Comparison of ENCODE assay signal across 12 cellular contexts in genomic region chr5:16666140-16666860, GRCh38. TPM values are rescaled to one million over a fixed set of nuclear protein-coding genes. Genes with fewer than 3 reads are reported as not detected.
DNase-seq lines count a peak whose midpoint lies in the region; ATAC-seq, FAIRE-seq and TF ChIP-seq lines count a peak whose summit lies in the region.
"Had no signal": no experiment of that assay in that cellular context is flagged by ENCODE, and none has a peak within 500 bp of the region (broad histone marks: within the 10 kb centered on the region; RNA-seq: fewer than 3 reads in every experiment).

No MANE protein-coding gene starts in this region.

- ATAC-seq in IMR-90 (ENCODE audit: low read depth): no peak
- ATAC-seq in body of pancreas: peak; percentile 37
- no peak for ATAC-seq in GM23338

- no peak overlapping the region for H2AK9ac ChIP-seq in IMR-90 (replicated peaks; ENCODE audit: low read depth, low read length, poor library complexity)

- peaks cover 16% of the 10 kb centered on the region for H3K9me1 ChIP-seq in IMR-90 (ENCODE audit: insufficient read depth, low read length)

- H3K4ac ChIP-seq in IMR-90 (ENCODE audit: low read depth, low read length): no peak overlapping the region

- H2BK15ac ChIP-seq in IMR-90 (ENCODE audit: low read depth, low read length): no peak overlapping the region

- H3K36me3 ChIP-seq in IMR-90 (ENCODE audit: control insufficient read depth, insufficient read depth, low read length) (peaks cover 59% of the 10 kb centered on the region), body of pancreas (replicated peaks in 1 of 2; ENCODE audit: insufficient read depth in 1 of 2, low read depth in 2 of 2) (peaks cover 0 to 2% of the 10 kb centered on the region in 2 donors), kidney (ENCODE audit: control insufficient read depth in 1 of 2, insufficient read depth in 2 of 2, low read length in 2 of 2) (peaks cover 5 to 27% of the 10 kb centered on the region in 2 donors), prostate gland (no peaks in the 10 kb centered on the region), neural progenitor cell (peaks cover 11% of the 10 kb centered on the region), GM23338 (ENCODE audit: insufficient read depth) (peaks cover 57% of the 10 kb centered on the region)

- H4K20me1 ChIP-seq in IMR-90 (ENCODE audit: insufficient read depth, low read length) (peaks cover 50% of the 10 kb centered on the region), neural progenitor cell (ENCODE audit: low read depth) (peaks cover 9% of the 10 kb centered on the region), GM23338 (replicated peaks; ENCODE audit: insufficient read depth) (peaks cover 9% of the 10 kb centered on the region; the same call in 1 of the 2 replicates)

- no TSS peak for BruUV-seq in IMR-90 (replicated peaks; lab: Mats Ljungman, UMichigan)

- H3K27ac ChIP-seq in IMR-90 (ENCODE audit: insufficient read depth, low read length) (peak overlapping the region; percentile 33; the same call in 1 of the 2 replicates), body of pancreas (peak overlapping the region; percentile 28 to 83 (median 68)), kidney (ENCODE audit: low read depth in 2 of 2, low read length in 2 of 2) (peak overlapping the region; percentile 3 to 42), prostate gland (peak overlapping the region; percentile 64 to 69), neural progenitor cell (no peak overlapping the region), GM23338 (ENCODE audit: low read depth) (no peak overlapping the region)
- H3K27ac ChIP-seq: esophagus squamous epithelium had no signal

- no peaks in the 10 kb centered on the region for H3K9me3 Mint-ChIP-seq in neural progenitor cell
- peaks cover 2% of the 10 kb centered on the region; the same call in 2 of the 3 replicates for H3K9me3 Mint-ChIP-seq in GM23338

- H2BK5ac ChIP-seq in IMR-90 (ENCODE audit: low read depth, low read length, poor library complexity, severe bottlenecking): no peak overlapping the region

- H2AFZ ChIP-seq in IMR-90 (replicated peaks; ENCODE audit: low read length, poor library complexity) (no peak overlapping the region), neural progenitor cell (replicated peaks) (no peak overlapping the region), GM23338 (no peak overlapping the region)

- no peaks in the 10 kb centered on the region for H3K9me3 ChIP-seq in IMR-90 (ENCODE audit: control insufficient read depth, insufficient read depth, low read length)
- H3K9me3 ChIP-seq in body of pancreas: no peaks in the 10 kb centered on the region
- no peaks in the 10 kb centered on the region for H3K9me3 ChIP-seq in kidney (ENCODE audit: control insufficient read depth in 1 of 2, low read length in 2 of 2)
- no peaks in the 10 kb centered on the region for H3K9me3 ChIP-seq in prostate gland
- H3K9me3 ChIP-seq in neural progenitor cell (ENCODE audit: low read depth): no peaks in the 10 kb centered on the region
- H3K9me3 ChIP-seq: esophagus squamous epithelium had no signal

- no peak overlapping the region for H3K4me3 ChIP-seq in IMR-90 (ENCODE audit: insufficient read depth, low read depth, low read length)
- H3K4me3 ChIP-seq in body of pancreas: no peak overlapping the region
- H3K4me3 ChIP-seq in kidney (ENCODE audit: low read length in 2 of 2): peak overlapping the region; percentile 45 to 51
- H3K4me3 ChIP-seq in prostate gland: peak overlapping the region in 1 of 2 donors; percentile 17
- no peak overlapping the region for H3K4me3 ChIP-seq in neural progenitor cell
- no peak overlapping the region for H3K4me3 ChIP-seq in GM23338

- H2AK5ac ChIP-seq in IMR-90 (ENCODE audit: low read depth, low read length): no peak overlapping the region

- no peak overlapping the region for H4K91ac ChIP-seq in IMR-90 (ENCODE audit: insufficient read depth, low read depth, low read length)

- no peak overlapping the region for H3K18ac ChIP-seq in IMR-90 (ENCODE audit: low read depth, low read length)

- H3K4me1 Mint-ChIP-seq in neural progenitor cell (peaks cover 7% of the 10 kb centered on the region), GM23338 (no peaks in the 10 kb centered on the region)

- dilution Hi-C loops in IMR-90 (cut with HindIII; ENCODE audit: low sequenced_read_pairs, unreplicated experiment): no loop called here

- H2BK20ac ChIP-seq in IMR-90 (ENCODE audit: low read depth, low read length): no peak overlapping the region

- DNase-seq in IMR-90 (no peak), body of pancreas (peak; percentile 42 to 68 (median 54)), kidney (peak; percentile 81), prostate gland (ENCODE audit: low spot score) (peak; percentile 67), neural progenitor cell (ENCODE audit: low spot score) (no peak), GM10266 (ENCODE audit: extremely low spot score) (no peak), GM23338 (ENCODE audit: low spot score) (no peak)
- no peak for DNase-seq in stimulated activated CD4-positive, alpha-beta T cell treated with anti-CD3 and anti-CD28 coated beads, Interleukin-4, amount 100 ng/mL, for 4 hours
- DNase-seq: esophagus squamous epithelium; stimulated activated CD4-positive, alpha-beta T cell treated with anti-CD3 and anti-CD28 coated beads, Interleukin-2, amount 100 ng/mL, for 48 hours had no signal

- H3F3A ChIP-seq in neural progenitor cell (ENCODE audit: low read depth) (no peaks in the 10 kb centered on the region), GM23338 (replicated peaks; ENCODE audit: low read depth) (peaks cover 19% of the 10 kb centered on the region)

- H3K4me2 ChIP-seq in IMR-90 (ENCODE audit: low read depth, low read length) (no peak overlapping the region; the same call in 1 of the 2 replicates), neural progenitor cell (no peak overlapping the region), GM23338 (no peak overlapping the region)

- H3K27ac Mint-ChIP-seq in neural progenitor cell (no peak overlapping the region), GM23338 (no peak overlapping the region)
- H3K27ac Mint-ChIP-seq: activated naive CD8-positive, alpha-beta T cell had no signal

- POLR2A ChIA-PET in IMR-90 (lab: Charles Lee; ENCODE audit: unreplicated experiment): no interaction called here

- TF ChIP-seq CTCF in IMR-90 (conservative IDR thresholded peaks at IDR 0.05; ENCODE audit: low read depth, low read length) (no peak), body of pancreas (IDR thresholded peaks at IDR 0.05) (no peak), kidney (IDR thresholded peaks at IDR 0.05; ENCODE audit: borderline replicate concordance, extremely low read depth, insufficient read depth) (no peak), prostate gland (IDR thresholded peaks at IDR 0.05) (no peak), neural progenitor cell (IDR thresholded peaks at IDR 0.05) (no peak), GM10266 (IDR thresholded peaks at IDR 0.05; ENCODE audit: control insufficient read depth, insufficient read depth, low read depth, missing control alignments) (no peak), GM23338 (conservative IDR thresholded peaks at IDR 0.05; ENCODE audit: low read depth in 2 of 2) (no peak)

- intact Hi-C loops in IMR-90 (cut with micrococcal nuclease): loop anchor here (5.0 to 10.0 kb wide), 2 partner anchors 204 to 501 kb away; no protein-coding TSS in a partner anchor
- intact Hi-C loops in body of pancreas (cut with DNase I): loop anchor here (10.0 kb wide), 1 partner anchor 171 kb away; no protein-coding TSS in a partner anchor
- intact Hi-C loops in kidney (cut with DNase I): no loop called here
- intact Hi-C loops in prostate gland (cut with DNase I): no loop called here

- H3K4me1 ChIP-seq in IMR-90 (ENCODE audit: control insufficient read depth, insufficient read depth, low read length) (peaks cover 16% of the 10 kb centered on the region), body of pancreas (peaks cover 51% of the 10 kb centered on the region), kidney (ENCODE audit: control insufficient read depth in 1 of 2, insufficient read depth in 1 of 2, low read depth in 1 of 2, low read length in 2 of 2) (peaks cover 0 to 6% of the 10 kb centered on the region in 2 donors), prostate gland (replicated peaks) (no peaks in the 10 kb centered on the region), neural progenitor cell (no peaks in the 10 kb centered on the region), GM23338 (ENCODE audit: insufficient read depth) (no peaks in the 10 kb centered on the region)

- H2BK120ac ChIP-seq in IMR-90 (ENCODE audit: low read depth, low read length): no peak overlapping the region

- H4K8ac ChIP-seq in IMR-90 (ENCODE audit: low read depth in 2 of 2, low read length in 2 of 2): no peak overlapping the region

- no peak for TF ChIP-seq RAD21 in IMR-90 (IDR thresholded peaks at IDR 0.05; ENCODE audit: low read length)

- WGBS in IMR-90 (ENCODE audit: extremely low coverage in 2 of 2, insufficient read length in 1 of 2), 2 experiments: 95% methylated on average over 4 of the region's 19 CpGs; no CpG with 5 or more reads in 1 of the 2 experiments
- 51 to 63% methylated on average over 11 to 19 of the region's 19 CpGs for WGBS in body of pancreas, 2 donors
- WGBS in prostate gland: 36% methylated on average over 19 of the region's 19 CpGs

- 0 out of 2 replicates have a peak overlapping the region, but pooled peaks have one; percentile 47 for H4K5ac ChIP-seq in IMR-90 (ENCODE audit: low read depth, low read length)

- in situ Hi-C loops in IMR-90 (cut with MboI; ENCODE audit: low sequenced_read_pairs): loop anchor here (10.0 kb wide), 1 partner anchor 181 kb away; no protein-coding TSS in a partner anchor

- peaks cover 27 to 47% of the 10 kb centered on the region in 2 experiments for H3K79me1 ChIP-seq in IMR-90 (ENCODE audit: low read depth in 1 of 2, low read length in 2 of 2)

- no peak overlapping the region for H3K9ac ChIP-seq in IMR-90 (ENCODE audit: low read depth, low read length)
- H3K9ac ChIP-seq in kidney (ENCODE audit: low read length in 2 of 2): no peak overlapping the region
- H3K9ac ChIP-seq in neural progenitor cell: no peak overlapping the region

- TF ChIP-seq POLR2A in IMR-90 (IDR thresholded peaks at IDR 0.05; ENCODE audit: low read depth, low read length): no peak
- TF ChIP-seq POLR2A in body of pancreas (IDR thresholded peaks at IDR 0.05): peak in 1 of 3 donors; percentile 9
- no peak for TF ChIP-seq POLR2A in prostate gland (IDR thresholded peaks at IDR 0.05)

- no peaks in the 10 kb centered on the region for H3K9me2 ChIP-seq in GM23338 (ENCODE audit: insufficient read depth)

- no peak for FAIRE-seq in kidney (lab: Jason Lieb, UNC)
- FAIRE-seq: GM12891 had no signal

- H3K27me3 ChIP-seq in IMR-90 (ENCODE audit: control insufficient read depth, insufficient read depth, low read length): no peaks in the 10 kb centered on the region
- no peaks in the 10 kb centered on the region for H3K27me3 ChIP-seq in body of pancreas
- H3K27me3 ChIP-seq in prostate gland (replicated peaks; ENCODE audit: insufficient read depth): no peaks in the 10 kb centered on the region
- H3K27me3 ChIP-seq in neural progenitor cell: no peaks in the 10 kb centered on the region
- H3K27me3 ChIP-seq in GM23338 (ENCODE audit: insufficient read depth): no peaks in the 10 kb centered on the region
- H3K27me3 ChIP-seq: esophagus squamous epithelium had no signal

- H3K27me3 Mint-ChIP-seq in neural progenitor cell (ENCODE audit: insufficient read depth, low read depth) (peaks cover 4% of the 10 kb centered on the region), GM23338 (ENCODE audit: insufficient read depth, low read depth, poor library complexity) (peaks cover 11% of the 10 kb centered on the region)
- H3K27me3 Mint-ChIP-seq: activated naive CD8-positive, alpha-beta T cell had no signal

- no peak overlapping the region for H3K14ac ChIP-seq in IMR-90 (replicated peaks; ENCODE audit: low read depth, low read length)

- no peak overlapping the region for H3K4me3 Mint-ChIP-seq in neural progenitor cell
- no peak overlapping the region for H3K4me3 Mint-ChIP-seq in GM23338
- H3K4me3 Mint-ChIP-seq: activated naive CD8-positive, alpha-beta T cell had no signal

- H3K36me3 Mint-ChIP-seq in neural progenitor cell (peaks cover 36% of the 10 kb centered on the region), GM23338 (ENCODE audit: low read depth) (peaks cover 74% of the 10 kb centered on the region)
- H3K36me3 Mint-ChIP-seq: activated naive CD8-positive, alpha-beta T cell had no signal

- no peak overlapping the region for H3K56ac ChIP-seq in IMR-90 (ENCODE audit: extremely low read depth, insufficient read depth, low read length)

- H3K79me2 ChIP-seq in neural progenitor cell (ENCODE audit: low read depth) (no peaks in the 10 kb centered on the region), GM23338 (replicated peaks; ENCODE audit: insufficient read depth) (no peaks in the 10 kb centered on the region)

- no peak overlapping the region for H3K23ac ChIP-seq in IMR-90 (ENCODE audit: low read depth, low read length)

- CTCF ChIA-PET in IMR-90 (lab: Yijun Ruan, JAX): interaction anchor here (0.7 to 1.4 kb wide), 2 partner anchors 10 to 1201 kb away, joined by 3 to 4 read pairs; no protein-coding TSS in a partner anchor

RNA-seq across cellular contexts. Expression of gene RETREG1, which starts 49.5 kb away (rescaled TPM):
- total RNA-seq in IMR-90 (2012; rRNA removed) (not detected in 2 replicates), body of pancreas (10 to 100 TPM; 11.9 to 16.8 TPM), kidney (104 TPM), prostate gland (10 to 100 TPM; 13.5 to 18.4 TPM), neural progenitor cell (ENCODE audit: low replicate concordance) (0.99 and 3.0 TPM in 2 replicates)
- polyA plus RNA-seq in IMR-90 (2012; rRNA removed) (0.17 TPM in 1 of 2 replicates, not detected in the other), kidney (ENCODE audit: insufficient read depth, low read depth, low replicate concordance) (53.6 TPM), GM23338 (2016; fragmentation: Nextera tagmentation; extraction: Ambion mirVana) (3.6 and 3.8 TPM in 2 replicates)
- 0.01 TPM in 1 of 2 replicates, not detected in the other for polyA plus RNA-seq in IMR-90 (2012; cell fraction: cytosol; rRNA removed)
- not detected in 2 replicates for polyA plus RNA-seq in IMR-90 (2012; cell fraction: nucleus; rRNA removed; ENCODE audit: low replicate concordance)
- 2.2 and 2.3 TPM in 2 replicates for total RNA-seq in GM23338 (2014; rRNA removed; shearing (Covaris generic))

Comparison
In these comparisons a context has a peak if more than half of its experiments do, and no peak if none do; other contexts are left out.
1. DNase-seq: peak in body of pancreas (4 of 4), kidney (single experiment) and prostate gland (single experiment); none in IMR-90 (single experiment), stimulated activated CD4-positive, alpha-beta T cell treated with anti-CD3 and anti-CD28 coated beads, Interleukin-4, amount 100 ng/mL, for 4 hours (0 of 2), neural progenitor cell (single experiment), GM10266 (single experiment) and GM23338 (single experiment).
2. H3K27ac ChIP-seq: peak in IMR-90 (single experiment), body of pancreas (4 of 4), kidney (2 of 2) and prostate gland (2 of 2); none in neural progenitor cell (single experiment) and GM23338 (single experiment).
3. H3K4me3 ChIP-seq: peak in kidney (2 of 2); none in IMR-90 (single experiment), body of pancreas (0 of 2), neural progenitor cell (single experiment) and GM23338 (single experiment).
4. intact Hi-C loops: an anchor here in IMR-90 (5.0 to 10.0 kb wide) and body of pancreas (10.0 kb wide); none called in kidney and prostate gland.